19 cellular contexts compared by ENCODE assay signal in genomic region chr3:65945953-65946352, GRCh38.
DNase-seq lines count a peak whose midpoint lies in the region; ATAC-seq and TF ChIP-seq lines count a peak whose summit lies in the region.
"Had no signal": no experiment of that assay in that cellular context is flagged by ENCODE, and none has a peak within 500 bp of the region (broad histone marks: within the 10 kb centered on the region; RNA-seq: fewer than 3 reads in every experiment).

No MANE protein-coding gene starts in this region.

- no peak for TF ChIP-seq CTCF in GM23338 (conservative IDR thresholded peaks at IDR 0.05; ENCODE audit: low read depth in 2 of 2)
- TF ChIP-seq CTCF in ascending aorta (IDR thresholded peaks at IDR 0.05) = no peak
- no peak for TF ChIP-seq CTCF in suprapubic skin (IDR thresholded peaks at IDR 0.05)
- TF ChIP-seq CTCF in adrenal gland (IDR thresholded peaks at IDR 0.05) = no peak

- H2BK120ac ChIP-seq in mesenchymal stem cell (ENCODE audit: low read depth, low read length) = no peak overlapping the region

- H3K9ac ChIP-seq in mesenchymal stem cell (ENCODE audit: low read length) = no peak overlapping the region
- H3K9ac ChIP-seq: neural progenitor cell had no signal

- H3K4me2 ChIP-seq in GM23338 (0 out of 2 replicates have a peak overlapping the region, but pooled peaks have one; percentile 29), mesenchymal stem cell (ENCODE audit: low read length, poor library complexity, severe bottlenecking) (no peak overlapping the region)
- H3K4me2 ChIP-seq: neural progenitor cell had no signal

- H2AFZ ChIP-seq in GM23338 (no peak overlapping the region), mesenchymal stem cell (ENCODE audit: low read depth, low read length) (no peak overlapping the region)
- H2AFZ ChIP-seq: neural progenitor cell had no signal

- peaks cover 47% of the 10 kb centered on the region for H3K4me1 Mint-ChIP-seq in GM23338

- ATAC-seq in GM23338 (no peak), HG02798 (IDR thresholded peaks at IDR 0.05; ENCODE audit: poor library complexity, unreplicated experiment) (no peak), GM21737 (IDR thresholded peaks at IDR 0.05; ENCODE audit: unreplicated experiment) (no peak)
- ATAC-seq: activated CD4-positive, CD25-positive, alpha-beta regulatory T cell treated with anti-CD3 and anti-CD28 coated beads, Interleukin-2, amount 50 U/mL, for 24 hours; activated CD8-positive, alpha-beta T cell treated with anti-CD3 and anti-CD28 coated beads for 36 hours had no signal

- no peaks in the 10 kb centered on the region for H3K36me3 ChIP-seq in GM23338 (ENCODE audit: insufficient read depth)
- no peaks in the 10 kb centered on the region for H3K36me3 ChIP-seq in ascending aorta
- no peaks in the 10 kb centered on the region for H3K36me3 ChIP-seq in mesenchymal stem cell (ENCODE audit: control insufficient read depth in 1 of 2, insufficient read depth in 2 of 2, low read depth in 1 of 2, low read length in 2 of 2)
- H3K36me3 ChIP-seq in suprapubic skin = no peaks in the 10 kb centered on the region
- no peaks in the 10 kb centered on the region for H3K36me3 ChIP-seq in adrenal gland (replicated peaks in 1 of 2)
- H3K36me3 ChIP-seq: neural progenitor cell had no signal

- H2BK12ac ChIP-seq in mesenchymal stem cell (ENCODE audit: low read length in 2 of 2) = no peak overlapping the region

- no peak overlapping the region for H2BK15ac ChIP-seq in mesenchymal stem cell (ENCODE audit: low read depth, poor library complexity, severe bottlenecking)

- no peak overlapping the region for H3K18ac ChIP-seq in mesenchymal stem cell (ENCODE audit: low read depth in 1 of 2, low read length in 2 of 2)

- H3K27ac Mint-ChIP-seq in GM23338 = no peak overlapping the region
- H3K27ac Mint-ChIP-seq: activated CD8-positive, alpha-beta T cell treated with anti-CD3 and anti-CD28 coated beads for 36 hours; neural progenitor cell had no signal

- H3K14ac ChIP-seq in mesenchymal stem cell (ENCODE audit: low read length in 2 of 2) = no peak overlapping the region

- H3K27me3 ChIP-seq in GM23338 (ENCODE audit: insufficient read depth) (peaks cover 16% of the 10 kb centered on the region; the same call in 1 of the 2 replicates), ascending aorta (no peaks in the 10 kb centered on the region), mesenchymal stem cell (ENCODE audit: control insufficient read depth in 1 of 2, insufficient read depth in 1 of 2, low read length in 2 of 2) (no peaks in the 10 kb centered on the region), suprapubic skin (no peaks in the 10 kb centered on the region), adrenal gland (no peaks in the 10 kb centered on the region)
- H3K27me3 ChIP-seq: neural progenitor cell had no signal

- peak overlapping the region; percentile 73 for H4K91ac ChIP-seq in mesenchymal stem cell (ENCODE audit: low read length)

- H3K79me1 ChIP-seq in mesenchymal stem cell (replicated peaks; ENCODE audit: low read length, poor library complexity, severe bottlenecking) = peaks cover 26% of the 10 kb centered on the region

- H3K4me1 ChIP-seq in GM23338 (ENCODE audit: insufficient read depth) = peaks cover 44% of the 10 kb centered on the region
- peaks cover 0 to 31% of the 10 kb centered on the region in 2 donors for H3K4me1 ChIP-seq in ascending aorta
- H3K4me1 ChIP-seq in mesenchymal stem cell (ENCODE audit: control insufficient read depth, insufficient read depth, low read depth, low read length) = peaks cover 2% of the 10 kb centered on the region
- H3K4me1 ChIP-seq in suprapubic skin = peaks cover 10% of the 10 kb centered on the region
- peaks cover 0 to 19% of the 10 kb centered on the region in 2 donors for H3K4me1 ChIP-seq in adrenal gland (replicated peaks in 1 of 2)

- H3K9me3 ChIP-seq in ascending aorta (no peaks in the 10 kb centered on the region), mesenchymal stem cell (ENCODE audit: control insufficient read depth, low read length) (no peaks in the 10 kb centered on the region), suprapubic skin (no peaks in the 10 kb centered on the region), adrenal gland (replicated peaks in 1 of 3) (no peaks in the 10 kb centered on the region)

- no peak overlapping the region for H3K4me3 Mint-ChIP-seq in GM23338
- H3K4me3 Mint-ChIP-seq: activated CD8-positive, alpha-beta T cell treated with anti-CD3 and anti-CD28 coated beads for 36 hours; neural progenitor cell had no signal

- no peak overlapping the region for H2AK5ac ChIP-seq in mesenchymal stem cell (ENCODE audit: low read length, severe bottlenecking)

- H3K27ac ChIP-seq in GM23338 (ENCODE audit: low read depth) (no peak overlapping the region), ascending aorta (peak overlapping the region; percentile 53 to 71), mesenchymal stem cell (ENCODE audit: low read length, poor library complexity, severe bottlenecking) (no peak overlapping the region), suprapubic skin (peak overlapping the region; percentile 68), adrenal gland (no peak overlapping the region)
- H3K27ac ChIP-seq: neural progenitor cell, RWPE1 had no signal

- TF ChIP-seq POLR2A in suprapubic skin (IDR thresholded peaks at IDR 0.05) = no peak
- TF ChIP-seq POLR2A in adrenal gland (IDR thresholded peaks at IDR 0.05) = no peak

- peaks cover 54% of the 10 kb centered on the region for H3K79me2 ChIP-seq in GM23338 (replicated peaks; ENCODE audit: insufficient read depth)

- TF ChIP-seq EP300 in suprapubic skin (IDR thresholded peaks at IDR 0.05) = no peak

- no peak overlapping the region for H2BK5ac ChIP-seq in mesenchymal stem cell (ENCODE audit: low read depth, low read length, poor library complexity, severe bottlenecking)

- H3K36me3 Mint-ChIP-seq in GM23338 (ENCODE audit: low read depth) = no peaks in the 10 kb centered on the region
- H3K36me3 Mint-ChIP-seq: neural progenitor cell had no signal

- H3K9me3 Mint-ChIP-seq in GM23338 = no peaks in the 10 kb centered on the region
- H3K9me3 Mint-ChIP-seq: activated CD8-positive, alpha-beta T cell treated with anti-CD3 and anti-CD28 coated beads for 36 hours; neural progenitor cell had no signal

- intact Hi-C loops in ascending aorta (cut with DNase I) = loop anchor here (2.0 to 10.0 kb wide), 2 partner anchors 51 to 189 kb away; no protein-coding TSS in a partner anchor
- intact Hi-C loops in adrenal gland (cut with DNase I) = no loop called here

- H3K23ac ChIP-seq in mesenchymal stem cell (ENCODE audit: low read length in 2 of 2) = no peak overlapping the region

- 94% methylated on average over 5 of the region's 6 CpGs for WGBS in mesenchymal stem cell
- 69% methylated on average over 6 of the region's 6 CpGs for WGBS in suprapubic skin
- 72 to 89% (median 80%) methylated on average over 6 of the region's 6 CpGs for WGBS in adrenal gland, 4 donors

- H3K27me3 Mint-ChIP-seq in GM23338 (ENCODE audit: insufficient read depth, low read depth, poor library complexity) = peaks cover under 1% of the 10 kb centered on the region
- H3K27me3 Mint-ChIP-seq: activated CD8-positive, alpha-beta T cell treated with anti-CD3 and anti-CD28 coated beads for 36 hours had no signal

- H3K4me3 ChIP-seq in GM23338 = no peak overlapping the region
- no peak overlapping the region for H3K4me3 ChIP-seq in ascending aorta
- no peak overlapping the region for H3K4me3 ChIP-seq in mesenchymal stem cell (ENCODE audit: insufficient read depth in 1 of 2, low read depth in 1 of 2, low read length in 2 of 2)
- no peak overlapping the region for H3K4me3 ChIP-seq in suprapubic skin
- no peak overlapping the region for H3K4me3 ChIP-seq in adrenal gland
- H3K4me3 ChIP-seq: neural progenitor cell had no signal

- H3F3A ChIP-seq in GM23338 (replicated peaks; ENCODE audit: low read depth) = no peaks in the 10 kb centered on the region

- no peaks in the 10 kb centered on the region for H3K9me2 ChIP-seq in GM23338 (ENCODE audit: insufficient read depth)

- no peak overlapping the region for H3K4ac ChIP-seq in mesenchymal stem cell (ENCODE audit: low read depth in 1 of 2, low read length in 2 of 2)

- H4K20me1 ChIP-seq in GM23338 (replicated peaks; ENCODE audit: insufficient read depth) = peaks cover 7% of the 10 kb centered on the region

- no peak overlapping the region for H4K8ac ChIP-seq in mesenchymal stem cell (ENCODE audit: low read length)

- DNase-seq in GM23338 (ENCODE audit: low spot score) (no peak), ascending aorta (ENCODE audit: low spot score in 2 of 2) (no peak), mesenchymal stem cell (no peak), suprapubic skin (ENCODE audit: low spot score in 2 of 2) (no peak), adrenal gland (no peak), dedifferentiated amniotic fluid mesenchymal stem cell (ENCODE audit: extremely low spot score) (no peak)
- DNase-seq: activated CD8-positive, alpha-beta T cell treated with anti-CD3 and anti-CD28 coated beads for 36 hours; caudate nucleus; DND-41; H7; NCI-H1105 treated with DMSO at 0.1 percent for 48 hours; NCI-H524 treated with DMSO at 0.1 percent for 48 hours; stimulated activated CD8-positive, alpha-beta memory T cell treated with anti-CD3 and anti-CD28 coated beads, Interleukin-4, amount 100 ng/mL, for 48 hours; T1000 had no signal

TF ChIP-seq in GM23338, 12 proteins besides CTCF, POLR2A, EP300 and RAD21 (continues in another document):
- TF ChIP-seq POLR2AphosphoS5 (IDR thresholded peaks at IDR 0.05; ENCODE audit: low read depth) = no peak

Comparison
In these comparisons a context has a peak if more than half of its experiments do, and no peak if none do; other contexts are left out.
1. H3K27ac ChIP-seq: peak in ascending aorta (2 of 2) and suprapubic skin (single experiment); none in GM23338 (single experiment), mesenchymal stem cell (single experiment) and adrenal gland (0 of 5).